In genomic region chr7:118944271-118944670, GRCh38 we compare ENCODE assay signal across 7 cellular contexts.
"Had no signal": no experiment of that assay in that cellular context is flagged by ENCODE, and none has a peak within 500 bp of the region (broad histone marks: within the 10 kb centered on the region; RNA-seq: fewer than 3 reads in every experiment).

No MANE protein-coding gene starts in this region.

- DNase-seq: GDM1, GF-D8 had no signal

- FAIRE-seq: G401.6, GM12891, GM12892, GM18507, GM19239 had no signal
